ENCODE assay signal across 28 cellular contexts in genomic region chr6:3778701-3779573, GRCh38. TPM values are rescaled to one million over a fixed set of nuclear protein-coding genes. Genes with fewer than 3 reads are reported as not detected.
"Had no signal": no experiment of that assay in that cellular context is flagged by ENCODE, and none has a peak within 500 bp of the region (broad histone marks: within the 10 kb centered on the region; RNA-seq: fewer than 3 reads in every experiment).

No MANE protein-coding gene starts in this region.

- H3K4me2 ChIP-seq: KMS-11 had no signal

- DNase-seq: activated CD4-positive, alpha-beta T cell treated with anti-CD3 and anti-CD28 coated beads for 48 hours; activated CD4-positive, alpha-beta T cell treated with anti-CD3 and anti-CD28 coated beads, Interleukin-2, amount 50 U/mL, for 4 hours; activated CD4-positive, CD25-positive, alpha-beta regulatory T cell treated with anti-CD3 and anti-CD28 coated beads, Interleukin-2, amount 50 U/mL, for 72 hours; activated CD8-positive, alpha-beta T cell treated with anti-CD3 and anti-CD28 coated beads, Interleukin-2, amount 10 ng/mL, durations not matched to agents 7 days and 5 days; activated effector memory CD4-positive, alpha-beta T cell treated with anti-CD3 and anti-CD28 coated beads, Interleukin-2, amount 50 U/mL, for 16 hours; activated naive CD4-positive, alpha-beta T cell treated with Interleukin-2 at 50 U/mL for 16 hours; activated naive CD8-positive, alpha-beta T cell treated with anti-CD3 and anti-CD28 coated beads, Interleukin-2, amount 50 U/mL, for 24 hours; activated T-cell treated with anti-CD3 and anti-CD28 coated beads, Interleukin-2, amount 50 U/mL, for 24 hours; amniotic stem cell; body of pancreas; MG63; MV-4-11; NCI-H1092 treated with DMSO at 0.1 percent for 48 hours; NCI-H1417 treated with DMSO at 0.1 percent for 48 hours; NCI-H1694; NCI-H2029; NCI-H2107; NCI-H2171 treated with DMSO at 0.1 percent for 48 hours; NCI-H226; NCI-H526 treated with DMSO at 0.1 percent for 48 hours; NCI-H82; SHP77 treated with DMSO at 0.1 percent for 48 hours; T-helper 17 cell; T-helper 9 cell had no signal

- H3K9ac ChIP-seq: KMS-11 had no signal

- H3K9me3 ChIP-seq: ascending aorta, body of pancreas, MG63 had no signal

- H3K27ac ChIP-seq: ascending aorta, body of pancreas, cardiac muscle cell, KMS-11 had no signal

- H3K36me3 ChIP-seq: ascending aorta, cardiac muscle cell, MG63 had no signal

- H3K4me3 ChIP-seq: ascending aorta, body of pancreas, cardiac muscle cell, MG63 had no signal

- H3K27me3 ChIP-seq: ascending aorta, body of pancreas, cardiac muscle cell, MG63 had no signal

- H3K4me1 ChIP-seq: ascending aorta, body of pancreas had no signal

RNA-seq across cellular contexts. Expression of gene PXDC1, which starts 27.4 kb away (rescaled TPM):
- total RNA-seq: activated CD8-positive, alpha-beta T cell treated with anti-CD3 and anti-CD28 coated beads, Interleukin-2, amount 10 ng/mL, durations not matched to agents 7 days and 5 days; OCI-LY7 had no signal
